29 cellular contexts compared by ENCODE assay signal in the genomic region with DNA sequence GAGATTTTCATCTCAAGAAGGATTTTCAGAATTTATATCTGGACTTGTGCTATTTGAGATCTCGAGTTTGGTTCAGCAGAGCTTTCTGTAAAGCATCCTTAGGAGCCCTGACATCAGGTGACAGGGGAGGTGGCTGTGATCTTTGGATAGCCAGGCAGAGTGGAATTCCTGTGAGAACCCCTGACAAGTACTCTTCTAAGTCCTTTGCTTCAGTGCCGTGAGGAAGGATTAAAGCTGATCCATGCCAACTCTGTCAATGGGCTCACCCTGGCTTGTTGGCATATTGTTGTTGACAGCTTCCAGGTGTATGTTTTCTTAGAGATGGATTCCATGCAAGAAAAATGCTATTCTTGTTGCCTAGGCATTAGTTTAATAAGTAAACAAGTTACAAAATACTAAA.
"Had no signal": no experiment of that assay in that cellular context is flagged by ENCODE, and none has a peak within 500 bp of the region (broad histone marks: within the 10 kb centered on the region; RNA-seq: fewer than 3 reads in every experiment).

No MANE protein-coding gene starts in this region.

- H3K27me3 ChIP-seq: adrenal gland, body of pancreas, colonic mucosa, esophagus squamous epithelium, gastroesophageal sphincter had no signal

- H3K9me3 ChIP-seq: adrenal gland, body of pancreas, colonic mucosa, esophagus squamous epithelium, gastroesophageal sphincter had no signal

- H3K4me1 ChIP-seq: adrenal gland, body of pancreas, colonic mucosa, gastroesophageal sphincter had no signal

- H3K27ac ChIP-seq: adrenal gland, body of pancreas, colonic mucosa, epithelial cell of prostate, gastroesophageal sphincter had no signal

- DNase-seq: activated CD4-positive, alpha-beta memory T cell treated with anti-CD3 and anti-CD28 coated beads for 36 hours; activated CD4-positive, alpha-beta T cell treated with anti-CD3 and anti-CD28 coated beads for 36 hours; activated CD4-positive, alpha-beta T cell treated with anti-CD3 and anti-CD28 coated beads, Interleukin-2, amount 10 ng/mL, durations not matched to agents 24 days and 14 days; activated CD4-positive, CD25-positive, alpha-beta regulatory T cell; activated CD4-positive, CD25-positive, alpha-beta regulatory T cell treated with anti-CD3 and anti-CD28 coated beads, Interleukin-2, amount 50 U/mL, for 72 hours; activated CD8-positive, alpha-beta memory T cell treated with anti-CD3 and anti-CD28 coated beads, Interleukin-2, amount 10 ng/mL, durations not matched to agents 7 days and 5 days; activated CD8-positive, alpha-beta memory T cell treated with anti-CD3 and anti-CD28 coated beads, Interleukin-2, amount 50 U/mL, for 4 hours; activated CD8-positive, alpha-beta T cell treated with anti-CD3 and anti-CD28 coated beads, Interleukin-2, amount 10 ng/mL, durations not matched to agents 7 days and 5 days; activated effector memory CD4-positive, alpha-beta T cell treated with anti-CD3 and anti-CD28 coated beads, Interleukin-2, amount 50 U/mL, for 16 hours; activated naive CD4-positive, alpha-beta T cell treated with anti-CD3 and anti-CD28 coated beads for 36 hours; activated naive CD8-positive, alpha-beta T cell treated with anti-CD3 and anti-CD28 coated beads for 36 hours; activated naive CD8-positive, alpha-beta T cell treated with anti-CD3 and anti-CD28 coated beads, Interleukin-2, amount 50 U/mL, for 24 hours; activated T-cell treated with anti-CD3 and anti-CD28 coated beads, Interleukin-2, amount 50 U/mL, for 1 hour; activated T-cell treated with anti-CD3 and anti-CD28 coated beads, Interleukin-2, amount 50 U/mL, for 48 hours; adrenal gland; amygdala; aorta; body of pancreas; central memory CD4-positive, alpha-beta T cell; cerebellar nuclear complex; colonic mucosa; effector CD8-positive, alpha-beta T cell; esophagus squamous epithelium; foreskin melanocyte; SW 1271; T-cell; T1000 had no signal

- H3K4me3 ChIP-seq: adrenal gland, body of pancreas, colonic mucosa, esophagus squamous epithelium, gastroesophageal sphincter had no signal

- ATAC-seq: activated CD4-positive, alpha-beta T cell treated with anti-CD3 and anti-CD28 coated beads for 36 hours; activated CD8-positive, alpha-beta memory T cell treated with anti-CD3 and anti-CD28 coated beads, Interleukin-2, amount 10 ng/mL, durations not matched to agents 7 days and 5 days; activated CD8-positive, alpha-beta T cell treated with anti-CD3 and anti-CD28 coated beads, Interleukin-2, amount 10 ng/mL, durations not matched to agents 7 days and 5 days; activated naive CD8-positive, alpha-beta T cell treated with anti-CD3 and anti-CD28 coated beads, Interleukin-2, amount 50 U/mL, for 24 hours; body of pancreas; gastroesophageal sphincter; T-cell had no signal

- H3K36me3 ChIP-seq: adrenal gland, colonic mucosa had no signal
